Comparison of ENCODE assay signal across 29 cellular contexts in the genomic region with DNA sequence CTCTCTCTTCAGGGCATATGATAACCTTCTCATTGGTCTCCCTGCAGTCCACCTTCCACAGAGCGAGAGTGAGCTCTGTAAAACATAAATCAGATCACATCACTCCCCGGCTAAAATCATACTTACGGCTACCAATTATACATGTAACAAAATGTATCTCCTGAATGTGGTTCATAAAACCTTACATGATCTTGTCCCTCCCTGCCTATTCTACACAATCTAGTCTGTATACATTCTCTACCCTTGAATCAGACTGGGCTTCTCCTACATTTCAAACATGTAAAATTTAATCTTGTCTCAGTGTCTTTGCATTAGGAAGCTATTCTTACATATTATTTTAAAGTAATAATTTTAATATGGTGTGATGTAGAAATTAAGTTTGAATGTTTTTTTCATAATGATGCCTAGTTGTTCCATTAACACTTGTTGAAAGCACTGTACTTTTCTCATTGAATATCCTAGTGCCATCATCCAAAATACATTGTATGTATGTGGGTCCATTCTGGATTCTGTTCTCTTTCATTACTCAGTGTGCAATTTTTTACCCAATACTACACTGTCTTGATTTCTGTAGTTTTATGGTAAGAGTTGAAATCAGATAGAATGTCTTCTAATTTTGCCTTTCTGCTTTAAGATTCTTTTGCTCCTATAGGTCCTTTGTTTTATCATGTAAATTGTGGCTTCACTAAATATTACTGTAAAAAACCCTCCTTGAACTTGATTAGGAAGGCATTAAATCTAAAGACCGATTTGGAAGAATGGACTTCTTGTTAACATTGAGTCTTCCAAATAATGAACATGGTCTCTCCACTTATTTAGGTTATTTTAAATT.
"Had no signal": no experiment of that assay in that cellular context is flagged by ENCODE, and none has a peak within 500 bp of the region (broad histone marks: within the 10 kb centered on the region; RNA-seq: fewer than 3 reads in every experiment).

No MANE protein-coding gene starts in this region.

- H3K27me3 Mint-ChIP-seq: stimulated activated memory B cell treated with anti-CD40 and anti-IgM and Interleukin-4, amounts not matched to agents 10 μg/mL and 1 μg/mL and 100 μg/mL, for 72 hours; stimulated activated naive B cell treated with anti-CD40 and anti-IgM and Interleukin-4, amounts not matched to agents 10 μg/mL and 1 μg/mL and 100 μg/mL, for 72 hours; stimulated activated naive CD8-positive, alpha-beta T cell treated with anti-CD3 and anti-CD28 coated beads, Interleukin-15, amount 100 ng/mL, for 72 hours; stimulated activated naive CD8-positive, alpha-beta T cell treated with anti-CD3 and anti-CD28 coated beads, Interleukin-15, Interleukin-2, amounts not matched to agents 100 ng/mL and 50 ng/mL, for 24 hours; type B pancreatic cell had no signal

- H3K36me3 Mint-ChIP-seq: stimulated activated effector memory CD8-positive, alpha-beta T cell treated with anti-CD3 and anti-CD28 coated beads, Interleukin-12 subunit alpha, Interleukin-12 subunit beta, amount 100 ng/mL, for 72 hours; stimulated activated memory B cell treated with anti-CD40 and anti-IgM and Interleukin-4, amounts not matched to agents 10 μg/mL and 1 μg/mL and 100 μg/mL, for 72 hours; stimulated activated naive B cell treated with anti-CD40 and anti-IgM and Interleukin-4, amounts not matched to agents 10 μg/mL and 1 μg/mL and 100 μg/mL, for 72 hours; type B pancreatic cell had no signal

- H3K4me1 Mint-ChIP-seq: stimulated activated effector memory CD8-positive, alpha-beta T cell treated with anti-CD3 and anti-CD28 coated beads, Interleukin-12 subunit alpha, Interleukin-12 subunit beta, amount 100 ng/mL, for 72 hours; stimulated activated memory B cell treated with anti-CD40 and anti-IgM and Interleukin-4, amounts not matched to agents 10 μg/mL and 1 μg/mL and 100 μg/mL, for 72 hours; stimulated activated naive B cell treated with anti-CD40 and anti-IgM and Interleukin-4, amounts not matched to agents 10 μg/mL and 1 μg/mL and 100 μg/mL, for 72 hours; stimulated activated naive CD8-positive, alpha-beta T cell treated with anti-CD3 and anti-CD28 coated beads, Interleukin-15, amount 100 ng/mL, for 72 hours had no signal

- H3K4me3 Mint-ChIP-seq: stimulated activated effector memory CD8-positive, alpha-beta T cell treated with anti-CD3 and anti-CD28 coated beads, Interleukin-12 subunit alpha, Interleukin-12 subunit beta, amount 100 ng/mL, for 72 hours; stimulated activated memory B cell treated with anti-CD40 and anti-IgM and Interleukin-4, amounts not matched to agents 10 μg/mL and 1 μg/mL and 100 μg/mL, for 72 hours; stimulated activated naive B cell treated with anti-CD40 and anti-IgM and Interleukin-4, amounts not matched to agents 10 μg/mL and 1 μg/mL and 100 μg/mL, for 72 hours; stimulated activated naive CD8-positive, alpha-beta T cell treated with anti-CD3 and anti-CD28 coated beads, Interleukin-15, amount 100 ng/mL, for 72 hours; stimulated activated naive CD8-positive, alpha-beta T cell treated with anti-CD3 and anti-CD28 coated beads, Interleukin-15, Interleukin-2, amounts not matched to agents 100 ng/mL and 50 ng/mL, for 24 hours; type B pancreatic cell had no signal

- DNase-seq: stimulated activated CD4-positive, alpha-beta T cell treated with anti-CD3 and anti-CD28 coated beads, Interleukin-2, amount 100 ng/mL, for 48 hours; stimulated activated CD4-positive, alpha-beta T cell treated with anti-CD3 and anti-CD28 coated beads, Interleukin-4, amount 100 ng/mL, for 1 hour; stimulated activated CD4-positive, alpha-beta T cell treated with anti-CD3 and anti-CD28 coated beads, Interleukin-4, amount 100 ng/mL, for 24 hours; stimulated activated CD4-positive, alpha-beta T cell treated with anti-CD3 and anti-CD28 coated beads, Interleukin-4, amount 100 ng/mL, for 4 hours; stimulated activated CD8-positive, alpha-beta memory T cell treated with anti-CD3 and anti-CD28 coated beads, Interleukin-4, amount 100 ng/mL, for 48 hours; stimulated activated naive B cell treated with anti-CD40 and anti-IgM and Interleukin-4, amounts not matched to agents 10 μg/mL and 1 μg/mL and 100 μg/mL, for 72 hours; stimulated activated naive CD4-positive, alpha-beta T cell; stimulated activated naive CD4-positive, alpha-beta T cell treated with Interleukin-2 at 50 U/mL for 16 hours; stimulated activated naive CD8-positive, alpha-beta T cell treated with anti-CD3 and anti-CD28 coated beads, Interleukin-15, amount 100 ng/mL, for 72 hours; stimulated activated naive CD8-positive, alpha-beta T cell treated with anti-CD3 and anti-CD28 coated beads, Interleukin-15, Interleukin-2, amounts not matched to agents 100 U/mL and 50 U/mL, for 24 hours; stomach; substantia nigra; testis; thyroid gland; tibial artery; transverse colon; trophoblast cell; upper lobe of left lung; upper lobe of right lung; uterus had no signal

- H3K9me3 Mint-ChIP-seq: stimulated activated naive B cell treated with anti-CD40 and anti-IgM and Interleukin-4, amounts not matched to agents 10 μg/mL and 1 μg/mL and 100 μg/mL, for 72 hours; stimulated activated naive CD8-positive, alpha-beta T cell treated with anti-CD3 and anti-CD28 coated beads, Interleukin-15, amount 100 ng/mL, for 72 hours; type B pancreatic cell had no signal

- H3K36me3 ChIP-seq: stomach, suprapubic skin, thoracic aorta, thyroid gland, tibial artery, tibial nerve, transverse colon, upper lobe of left lung, upper lobe of right lung, uterus, vagina had no signal

- H3K27ac Mint-ChIP-seq: stimulated activated effector memory CD8-positive, alpha-beta T cell treated with anti-CD3 and anti-CD28 coated beads, Interleukin-12 subunit alpha, Interleukin-12 subunit beta, amount 100 ng/mL, for 72 hours; stimulated activated memory B cell treated with anti-CD40 and anti-IgM and Interleukin-4, amounts not matched to agents 10 μg/mL and 1 μg/mL and 100 μg/mL, for 72 hours; stimulated activated naive B cell treated with anti-CD40 and anti-IgM and Interleukin-4, amounts not matched to agents 10 μg/mL and 1 μg/mL and 100 μg/mL, for 72 hours; stimulated activated naive CD8-positive, alpha-beta T cell treated with anti-CD3 and anti-CD28 coated beads, Interleukin-15, amount 100 ng/mL, for 72 hours; stimulated activated naive CD8-positive, alpha-beta T cell treated with anti-CD3 and anti-CD28 coated beads, Interleukin-15, Interleukin-2, amounts not matched to agents 100 ng/mL and 50 ng/mL, for 24 hours; type B pancreatic cell had no signal

- FAIRE-seq: urothelium cell line had no signal

- H3K4me3 ChIP-seq: stomach, suprapubic skin, testis, thoracic aorta, thyroid gland, tibial artery, tibial nerve, transverse colon, upper lobe of left lung, upper lobe of right lung, uterus, vagina had no signal

- H3K4me1 ChIP-seq: stomach, suprapubic skin, testis, thyroid gland, tibial artery, tibial nerve, transverse colon, upper lobe of left lung, upper lobe of right lung, uterus, vagina had no signal

- ATAC-seq: stimulated activated effector memory CD8-positive, alpha-beta T cell treated with anti-CD3 and anti-CD28 coated beads, Interleukin-12 subunit alpha, Interleukin-12 subunit beta, amount 100 ng/mL, for 72 hours; stimulated activated memory B cell treated with anti-CD40 and anti-IgM and Interleukin-4, amounts not matched to agents 10 μg/mL and 1 μg/mL and 100 μg/mL, for 72 hours; stimulated activated naive B cell treated with anti-CD40 and anti-IgM and Interleukin-4, amounts not matched to agents 10 μg/mL and 1 μg/mL and 100 μg/mL, for 72 hours; stimulated activated naive CD8-positive, alpha-beta T cell treated with anti-CD3 and anti-CD28 coated beads, Interleukin-15, amount 100 ng/mL, for 72 hours; stimulated activated naive CD8-positive, alpha-beta T cell treated with anti-CD3 and anti-CD28 coated beads, Interleukin-15, Interleukin-2, amounts not matched to agents 100 U/mL and 50 U/mL, for 24 hours; upper lobe of right lung had no signal

- H3K9me3 ChIP-seq: stomach, suprapubic skin, testis, thoracic aorta, thyroid gland, tibial artery, transverse colon, upper lobe of left lung, upper lobe of right lung, uterus, vagina had no signal

- H3K27me3 ChIP-seq: stomach, suprapubic skin, testis, thyroid gland, tibial artery, tibial nerve, transverse colon, upper lobe of left lung, upper lobe of right lung, uterus, vagina had no signal

- H3K27ac ChIP-seq: stomach, suprapubic skin, testis, thoracic aorta, thyroid gland, tibial artery, tibial nerve, transverse colon, upper lobe of left lung, upper lobe of right lung, uterus, vagina had no signal
